In genomic region chr3:50336452-50337174, GRCh38 we compare ENCODE assay signal across 8 cellular contexts.
A peak's percentile ranks its signal among the peaks of the same experiment; 100 is the strongest.
DNase-seq lines count a peak whose midpoint lies in the region; ATAC-seq and TF ChIP-seq lines count a peak whose summit lies in the region.

No MANE protein-coding gene starts in this region.

- ATAC-seq in GM18861 (IDR thresholded peaks at IDR 0.05; ENCODE audit: unreplicated experiment) (peak; percentile 17), HG03060 (IDR thresholded peaks at IDR 0.05; ENCODE audit: low read depth, unreplicated experiment) (peak; percentile 15)

- no peaks in the 10 kb centered on the region for H3K9me3 ChIP-seq in WERI-Rb-1 (ENCODE audit: severe bottlenecking)

- peak overlapping the region; percentile 79 for H3K4me3 ChIP-seq in WERI-Rb-1 (ENCODE audit: low read depth, low read length)
- peak overlapping the region; percentile 83 to 86 for H3K4me3 ChIP-seq in foreskin fibroblast (ENCODE audit: low read depth in 1 of 2, low read length in 2 of 2)
- H3K4me3 ChIP-seq in retinal pigment epithelial cell (ENCODE audit: low read length): peak overlapping the region; percentile 88

- no peaks in the 10 kb centered on the region for H3K27me3 ChIP-seq in WERI-Rb-1 (ENCODE audit: insufficient read depth, low read depth, severe bottlenecking)

- peak; percentile 79 for DNase-seq in 8988T
- DNase-seq in WERI-Rb-1: no peak
- DNase-seq in foreskin fibroblast: peak in 1 of 2 donors; percentile 49
- no peak for DNase-seq in retinal pigment epithelial cell (ENCODE audit: low read depth)
- no peak for DNase-seq in GM13976 (ENCODE audit: low spot score)
- DNase-seq in retina: no peak

- TF ChIP-seq CTCF in WERI-Rb-1 (IDR thresholded peaks at IDR 0.05; ENCODE audit: low read depth, low read length): no peak
- no peak for TF ChIP-seq CTCF in foreskin fibroblast (IDR thresholded peaks at IDR 0.05; ENCODE audit: low read depth, low read length)
- no peak for TF ChIP-seq CTCF in retinal pigment epithelial cell (conservative IDR thresholded peaks at IDR 0.05; ENCODE audit: low read depth, low read length)
- TF ChIP-seq CTCF in GM13976 (IDR thresholded peaks at IDR 0.05; ENCODE audit: borderline replicate concordance, control extremely low read depth, extremely low read depth, insufficient read depth, missing control alignments): no peak

- in situ Hi-C loops in GM13976 (cut with MboI; ENCODE audit: low sequenced_read_pairs, unreplicated experiment): no loop called here

- H3K36me3 ChIP-seq in WERI-Rb-1: peaks cover 46% of the 10 kb centered on the region

- H3K27ac ChIP-seq in WERI-Rb-1: peak overlapping the region; percentile 93
